In the genomic region with DNA sequence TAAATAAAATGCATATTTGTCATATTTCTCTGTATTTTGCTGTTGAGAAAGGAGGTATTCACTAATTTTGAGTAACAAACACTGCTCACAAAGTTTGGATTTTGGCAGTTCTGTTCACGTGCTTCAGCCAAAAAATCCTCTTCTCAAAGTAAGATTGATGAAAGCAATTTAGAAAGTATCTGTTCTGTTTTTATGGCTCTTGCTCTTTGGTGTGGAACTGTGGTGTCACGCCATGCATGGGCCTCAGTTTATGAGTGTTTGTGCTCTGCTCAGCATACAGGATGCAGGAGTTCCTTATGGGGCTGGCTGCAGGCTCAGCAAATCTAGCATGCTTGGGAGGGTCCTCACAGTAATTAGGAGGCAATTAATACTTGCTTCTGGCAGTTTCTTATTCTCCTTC, we compare ENCODE assay signal across 12 cellular contexts. TPM values are rescaled to one million over a fixed set of nuclear protein-coding genes. Genes with fewer than 3 reads are reported as not detected.
DNase-seq lines count a peak whose midpoint lies in the region; ATAC-seq and TF ChIP-seq lines count a peak whose summit lies in the region.
"Had no signal": no experiment of that assay in that cellular context is flagged by ENCODE, and none has a peak within 500 bp of the region (broad histone marks: within the 10 kb centered on the region; RNA-seq: fewer than 3 reads in every experiment).

No MANE protein-coding gene starts in this region.

- H3K4me1 Mint-ChIP-seq in activated B cell treated with CpG ODN at 0.5 μM for 24 hours, result peaks cover 68% of the 10 kb centered on the region

- intact Hi-C loops in activated B cell treated with CpG ODN at 0.5 μM for 24 hours (cut with micrococcal nuclease), result loop anchor here (1.0 to 10.0 kb wide), 6 partner anchors 15 to 1363 kb away; partner anchors contain the start of genes FAM193A and SLBP
- intact Hi-C loops in vagina (cut with DNase I), result no loop called here

- H3K4me3 ChIP-seq in GM06990 (replicated peaks; ENCODE audit: low read depth, low read length), result peak overlapping the region; percentile 9; the same call in 1 of the 2 replicates
- no peak overlapping the region for H3K4me3 ChIP-seq in H7 (ENCODE audit: insufficient read depth, low read depth, low read length)
- no peak overlapping the region for H3K4me3 ChIP-seq in vagina
- H3K4me3 ChIP-seq: lung, thoracic aorta had no signal

- H3K9me3 Mint-ChIP-seq in activated B cell treated with CpG ODN at 0.5 μM for 24 hours, result no peaks in the 10 kb centered on the region

- TF ChIP-seq CTCF in GM06990 (IDR thresholded peaks at IDR 0.05; ENCODE audit: insufficient read depth, low read length, poor library complexity, severe bottlenecking) (no peak), activated B cell treated with CpG ODN at 0.5 μM for 24 hours (IDR thresholded peaks at IDR 0.05) (no peak), vagina (IDR thresholded peaks at IDR 0.05) (no peak)

- no peaks in the 10 kb centered on the region for H3K27me3 Mint-ChIP-seq in activated B cell treated with CpG ODN at 0.5 μM for 24 hours

- H3K36me3 ChIP-seq in GM06990 (ENCODE audit: control insufficient read depth, insufficient read depth, low read length) (no peaks in the 10 kb centered on the region), H7 (replicated peaks; ENCODE audit: control insufficient read depth, insufficient read depth, low read length) (no peaks in the 10 kb centered on the region), vagina (no peaks in the 10 kb centered on the region)
- H3K36me3 ChIP-seq: thoracic aorta had no signal

- ATAC-seq in GM18907 (IDR thresholded peaks at IDR 0.05; ENCODE audit: unreplicated experiment) (peak; percentile 41), HG02885 (IDR thresholded peaks at IDR 0.05; ENCODE audit: poor library complexity, unreplicated experiment) (peak; percentile 33), activated B cell treated with CpG ODN at 0.5 μM for 24 hours (ENCODE audit: low read depth) (peak; percentile 20), HG03025 (IDR thresholded peaks at IDR 0.05; ENCODE audit: low FRiP score, unreplicated experiment) (no peak)

- TF ChIP-seq POLR2A in vagina (IDR thresholded peaks at IDR 0.05), result no peak

- peak overlapping the region; percentile 75 for H3K4me3 Mint-ChIP-seq in activated B cell treated with CpG ODN at 0.5 μM for 24 hours

- peaks cover 35% of the 10 kb centered on the region for H3K4me1 ChIP-seq in vagina

- H3K27me3 ChIP-seq in GM06990 (replicated peaks; ENCODE audit: control insufficient read depth, insufficient read depth, low read length), result no peaks in the 10 kb centered on the region
- H3K27me3 ChIP-seq in H7 (ENCODE audit: control insufficient read depth, insufficient read depth, low read length), result 0 out of 2 replicates have a peak, but pooled peaks cover 2% of the 10 kb centered on the region
- no peaks in the 10 kb centered on the region for H3K27me3 ChIP-seq in vagina

- peaks cover 11% of the 10 kb centered on the region for H3K36me3 Mint-ChIP-seq in activated B cell treated with CpG ODN at 0.5 μM for 24 hours (ENCODE audit: low read depth)

- DNase-seq in GM06990 (ENCODE audit: extremely low read depth, insufficient read length) (peak; percentile 69), activated B cell treated with CpG ODN at 0.5 μM for 24 hours (peak; percentile 33), H7 (no peak), vagina (ENCODE audit: extremely low spot score in 2 of 2) (no peak), cerebellum (ENCODE audit: low spot score) (no peak)
- DNase-seq: amniotic stem cell, NCI-H2029 had no signal

- CTCF ChIA-PET in activated B cell treated with CpG ODN at 0.5 μM for 24 hours (lab: Charles Lee), result no interaction called here

- H3K9me3 ChIP-seq in vagina, result no peaks in the 10 kb centered on the region
- H3K9me3 ChIP-seq: thoracic aorta had no signal

- POLR2A ChIA-PET in activated B cell treated with CpG ODN at 0.5 μM for 24 hours (lab: Charles Lee), result interaction anchor here (0.9 to 3.2 kb wide), 5 partner anchors 9 to 382 kb away, joined by 3 to 16 read pairs (median 3); no protein-coding TSS in a partner anchor

- H3K27ac ChIP-seq in vagina, result no peak overlapping the region
- H3K27ac ChIP-seq: thoracic aorta had no signal

- H3K27ac Mint-ChIP-seq in activated B cell treated with CpG ODN at 0.5 μM for 24 hours, result peak overlapping the region; percentile 95

RNA-seq across cellular contexts. Expression of gene HTT, which starts 3.3 kb away (rescaled TPM):
- 239 and 242 TPM in 2 replicates for total RNA-seq in activated B cell treated with CpG ODN at 0.5 μM for 24 hours
- total RNA-seq in H7 (2014; rRNA removed; shearing (Covaris generic)), result 24.4 and 31.5 TPM in 2 replicates
- 49.8 TPM for total RNA-seq in vagina
- total RNA-seq in cerebellum, result 83.8 TPM

RNA-seq across cellular contexts. Expression of gene HTT-AS, which starts 3.5 kb away (rescaled TPM):
- total RNA-seq in activated B cell treated with CpG ODN at 0.5 μM for 24 hours, result not detected in 2 replicates
- not detected in 2 replicates for total RNA-seq in H7 (2014; rRNA removed; shearing (Covaris generic))
- total RNA-seq in vagina, result not detected
- not detected for total RNA-seq in cerebellum
- total RNA-seq: lung, thoracic aorta had no signal

Comparison
In these comparisons a context has a peak if more than half of its experiments do, and no peak if none do; other contexts are left out.
1. DNase-seq: peak in GM06990 (single experiment) and activated B cell treated with CpG ODN at 0.5 μM for 24 hours (single experiment); none in H7 (single experiment), vagina (0 of 2) and cerebellum (single experiment).